In the genomic region with DNA sequence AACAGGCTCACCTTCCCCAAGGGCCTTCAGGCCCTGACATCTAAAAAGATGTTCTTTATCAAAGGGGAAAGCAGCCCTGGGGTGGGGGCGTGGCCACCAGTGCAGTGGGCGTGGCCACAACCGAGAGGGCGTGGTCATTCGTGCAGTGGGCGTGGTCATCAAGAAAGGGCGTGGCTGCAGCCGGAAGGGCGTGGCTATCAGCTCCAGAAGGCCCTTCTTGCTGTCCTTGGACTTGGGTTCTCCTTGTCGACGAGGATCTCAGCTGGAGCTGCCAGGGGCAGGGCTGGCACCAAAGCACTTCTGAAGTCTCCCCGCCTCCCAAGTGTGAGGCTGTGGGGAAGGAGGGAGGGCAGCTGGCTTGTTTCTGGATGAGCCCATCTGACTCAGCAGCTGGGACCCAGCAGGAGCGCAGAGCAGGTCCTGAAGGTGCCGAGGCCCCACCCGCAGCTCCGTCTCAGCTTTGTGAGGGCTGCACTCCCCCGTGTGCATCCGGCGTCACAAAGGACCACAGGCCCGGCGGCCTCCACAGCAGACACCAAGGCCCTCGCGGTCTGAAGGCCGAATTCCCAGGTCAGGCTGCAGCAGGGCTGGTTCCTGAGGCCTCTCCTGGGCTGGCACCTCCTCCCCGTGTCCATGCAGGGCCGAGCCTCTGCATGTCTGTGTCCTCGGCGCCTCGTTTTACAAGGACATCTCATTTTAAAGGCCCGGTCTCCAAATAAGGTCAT, we compare ENCODE assay signal across 1 cellular context.
TF ChIP-seq lines count a peak whose summit lies in the region.

No MANE protein-coding gene starts in this region.

TF ChIP-seq in K562, 482 proteins besides CTCF, POLR2A, EP300 and RAD21 (continued from another document and continues in another):
- TF ChIP-seq, protein P1, sequence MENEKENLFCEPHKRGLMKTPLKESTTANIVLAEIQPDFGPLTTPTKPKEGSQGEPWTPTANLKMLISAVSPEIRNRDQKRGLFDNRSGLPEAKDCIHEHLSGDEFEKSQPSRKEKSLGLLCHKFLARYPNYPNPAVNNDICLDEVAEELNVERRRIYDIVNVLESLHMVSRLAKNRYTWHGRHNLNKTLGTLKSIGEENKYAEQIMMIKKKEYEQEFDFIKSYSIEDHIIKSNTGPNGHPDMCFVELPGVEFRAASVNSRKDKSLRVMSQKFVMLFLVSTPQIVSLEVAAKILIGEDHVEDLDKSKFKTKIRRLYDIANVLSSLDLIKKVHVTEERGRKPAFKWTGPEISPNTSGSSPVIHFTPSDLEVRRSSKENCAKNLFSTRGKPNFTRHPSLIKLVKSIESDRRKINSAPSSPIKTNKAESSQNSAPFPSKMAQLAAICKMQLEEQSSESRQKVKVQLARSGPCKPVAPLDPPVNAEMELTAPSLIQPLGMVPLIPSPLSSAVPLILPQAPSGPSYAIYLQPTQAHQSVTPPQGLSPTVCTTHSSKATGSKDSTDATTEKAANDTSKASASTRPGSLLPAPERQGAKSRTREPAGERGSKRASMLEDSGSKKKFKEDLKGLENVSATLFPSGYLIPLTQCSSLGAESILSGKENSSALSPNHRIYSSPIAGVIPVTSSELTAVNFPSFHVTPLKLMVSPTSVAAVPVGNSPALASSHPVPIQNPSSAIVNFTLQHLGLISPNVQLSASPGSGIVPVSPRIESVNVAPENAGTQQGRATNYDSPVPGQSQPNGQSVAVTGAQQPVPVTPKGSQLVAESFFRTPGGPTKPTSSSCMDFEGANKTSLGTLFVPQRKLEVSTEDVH (IDR thresholded peaks at IDR 0.05; ENCODE audit: low read depth, partially characterized antibody) = no peak
- TF ChIP-seq, protein P2, sequence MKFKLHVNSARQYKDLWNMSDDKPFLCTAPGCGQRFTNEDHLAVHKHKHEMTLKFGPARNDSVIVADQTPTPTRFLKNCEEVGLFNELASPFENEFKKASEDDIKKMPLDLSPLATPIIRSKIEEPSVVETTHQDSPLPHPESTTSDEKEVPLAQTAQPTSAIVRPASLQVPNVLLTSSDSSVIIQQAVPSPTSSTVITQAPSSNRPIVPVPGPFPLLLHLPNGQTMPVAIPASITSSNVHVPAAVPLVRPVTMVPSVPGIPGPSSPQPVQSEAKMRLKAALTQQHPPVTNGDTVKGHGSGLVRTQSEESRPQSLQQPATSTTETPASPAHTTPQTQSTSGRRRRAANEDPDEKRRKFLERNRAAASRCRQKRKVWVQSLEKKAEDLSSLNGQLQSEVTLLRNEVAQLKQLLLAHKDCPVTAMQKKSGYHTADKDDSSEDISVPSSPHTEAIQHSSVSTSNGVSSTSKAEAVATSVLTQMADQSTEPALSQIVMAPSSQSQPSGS (CRISPR knock-in tag; IDR thresholded peaks at IDR 0.05) = no peak
- TF ChIP-seq RCOR1 (IDR thresholded peaks at IDR 0.05; ENCODE audit: borderline replicate concordance in 1 of 2, low read depth in 2 of 2, low read length in 2 of 2) (no peak), NR3C1 (CRISPR knock-in tag; IDR thresholded peaks at IDR 0.05) (no peak), NFIC (IDR thresholded peaks at IDR 0.05) (0 out of 2 replicates have a peak, but pooled peaks have one; percentile 38), BRD4 (IDR thresholded peaks at IDR 0.05) (no peak), HNRNPH1 (optimal IDR thresholded peaks at IDR 0.05; ENCODE audit: low read depth, low read length) (no peak), DPF2 (IDR thresholded peaks at IDR 0.05) (no peak), KLF13 (tag; IDR thresholded peaks at IDR 0.05; ENCODE audit: borderline replicate concordance, low read depth) (no peak), ZC3H11A (IDR thresholded peaks at IDR 0.05; ENCODE audit: low read depth, low read length) (no peak), MCM2 (IDR thresholded peaks at IDR 0.05; ENCODE audit: low read depth) (no peak), NRF1 (conservative IDR thresholded peaks at IDR 0.05 in 1 of 2, IDR thresholded peaks at IDR 0.05 in 1 of 2) (peak in 1 of 2 experiments; percentile 39; a peak in 3 of 4 replicates), KAT8 (IDR thresholded peaks at IDR 0.05; ENCODE audit: low read depth) (no peak), ETV6 (IDR thresholded peaks at IDR 0.05; ENCODE audit: borderline replicate concordance in 1 of 2, low read depth in 2 of 2, low read length in 1 of 2) (no peak), ETV6 (CRISPR knock-in tag; IDR thresholded peaks at IDR 0.05; ENCODE audit: borderline replicate concordance) (no peak), ASH1L (IDR thresholded peaks at IDR 0.05; ENCODE audit: borderline replicate concordance, low read depth, partially characterized antibody) (no peak), TAL1 (IDR thresholded peaks at IDR 0.05) (no peak), BRF1 (IDR thresholded peaks at IDR 0.05; ENCODE audit: borderline replicate concordance, extremely low read depth, insufficient read length) (no peak), RBM14 (IDR thresholded peaks at IDR 0.05; ENCODE audit: borderline replicate concordance, insufficient read depth, low read depth, low read length) (no peak), DIDO1 (tag; IDR thresholded peaks at IDR 0.05; ENCODE audit: low read depth) (no peak), CBFB (CRISPR knock-in tag; IDR thresholded peaks at IDR 0.05) (no peak), NFE2 (IDR thresholded peaks at IDR 0.05; ENCODE audit: low read depth) (no peak), L3MBTL2 (IDR thresholded peaks at IDR 0.05) (0 out of 2 replicates have a peak, but pooled peaks have one; percentile 18), CHD1 (IDR thresholded peaks at IDR 0.05; ENCODE audit: low read length) (no peak), PHF20 (IDR thresholded peaks at IDR 0.05; ENCODE audit: partially characterized antibody) (no peak)
- TF ChIP-seq, protein P3, sequence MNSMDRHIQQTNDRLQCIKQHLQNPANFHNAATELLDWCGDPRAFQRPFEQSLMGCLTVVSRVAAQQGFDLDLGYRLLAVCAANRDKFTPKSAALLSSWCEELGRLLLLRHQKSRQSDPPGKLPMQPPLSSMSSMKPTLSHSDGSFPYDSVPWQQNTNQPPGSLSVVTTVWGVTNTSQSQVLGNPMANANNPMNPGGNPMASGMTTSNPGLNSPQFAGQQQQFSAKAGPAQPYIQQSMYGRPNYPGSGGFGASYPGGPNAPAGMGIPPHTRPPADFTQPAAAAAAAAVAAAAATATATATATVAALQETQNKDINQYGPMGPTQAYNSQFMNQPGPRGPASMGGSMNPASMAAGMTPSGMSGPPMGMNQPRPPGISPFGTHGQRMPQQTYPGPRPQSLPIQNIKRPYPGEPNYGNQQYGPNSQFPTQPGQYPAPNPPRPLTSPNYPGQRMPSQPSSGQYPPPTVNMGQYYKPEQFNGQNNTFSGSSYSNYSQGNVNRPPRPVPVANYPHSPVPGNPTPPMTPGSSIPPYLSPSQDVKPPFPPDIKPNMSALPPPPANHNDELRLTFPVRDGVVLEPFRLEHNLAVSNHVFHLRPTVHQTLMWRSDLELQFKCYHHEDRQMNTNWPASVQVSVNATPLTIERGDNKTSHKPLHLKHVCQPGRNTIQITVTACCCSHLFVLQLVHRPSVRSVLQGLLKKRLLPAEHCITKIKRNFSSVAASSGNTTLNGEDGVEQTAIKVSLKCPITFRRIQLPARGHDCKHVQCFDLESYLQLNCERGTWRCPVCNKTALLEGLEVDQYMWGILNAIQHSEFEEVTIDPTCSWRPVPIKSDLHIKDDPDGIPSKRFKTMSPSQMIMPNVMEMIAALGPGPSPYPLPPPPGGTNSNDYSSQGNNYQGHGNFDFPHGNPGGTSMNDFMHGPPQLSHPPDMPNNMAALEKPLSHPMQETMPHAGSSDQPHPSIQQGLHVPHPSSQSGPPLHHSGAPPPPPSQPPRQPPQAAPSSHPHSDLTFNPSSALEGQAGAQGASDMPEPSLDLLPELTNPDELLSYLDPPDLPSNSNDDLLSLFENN (IDR thresholded peaks at IDR 0.05; ENCODE audit: low read depth in 2 of 2, low read length in 2 of 2) = no peak
- TF ChIP-seq, protein P4, sequence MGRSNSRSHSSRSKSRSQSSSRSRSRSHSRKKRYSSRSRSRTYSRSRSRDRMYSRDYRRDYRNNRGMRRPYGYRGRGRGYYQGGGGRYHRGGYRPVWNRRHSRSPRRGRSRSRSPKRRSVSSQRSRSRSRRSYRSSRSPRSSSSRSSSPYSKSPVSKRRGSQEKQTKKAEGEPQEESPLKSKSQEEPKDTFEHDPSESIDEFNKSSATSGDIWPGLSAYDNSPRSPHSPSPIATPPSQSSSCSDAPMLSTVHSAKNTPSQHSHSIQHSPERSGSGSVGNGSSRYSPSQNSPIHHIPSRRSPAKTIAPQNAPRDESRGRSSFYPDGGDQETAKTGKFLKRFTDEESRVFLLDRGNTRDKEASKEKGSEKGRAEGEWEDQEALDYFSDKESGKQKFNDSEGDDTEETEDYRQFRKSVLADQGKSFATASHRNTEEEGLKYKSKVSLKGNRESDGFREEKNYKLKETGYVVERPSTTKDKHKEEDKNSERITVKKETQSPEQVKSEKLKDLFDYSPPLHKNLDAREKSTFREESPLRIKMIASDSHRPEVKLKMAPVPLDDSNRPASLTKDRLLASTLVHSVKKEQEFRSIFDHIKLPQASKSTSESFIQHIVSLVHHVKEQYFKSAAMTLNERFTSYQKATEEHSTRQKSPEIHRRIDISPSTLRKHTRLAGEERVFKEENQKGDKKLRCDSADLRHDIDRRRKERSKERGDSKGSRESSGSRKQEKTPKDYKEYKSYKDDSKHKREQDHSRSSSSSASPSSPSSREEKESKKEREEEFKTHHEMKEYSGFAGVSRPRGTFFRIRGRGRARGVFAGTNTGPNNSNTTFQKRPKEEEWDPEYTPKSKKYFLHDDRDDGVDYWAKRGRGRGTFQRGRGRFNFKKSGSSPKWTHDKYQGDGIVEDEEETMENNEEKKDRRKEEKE (IDR thresholded peaks at IDR 0.05; ENCODE audit: borderline replicate concordance in 1 of 2, control insufficient read depth in 1 of 2, low read depth in 2 of 2, low read length in 1 of 2) = no peak
- TF ChIP-seq, protein P5, sequence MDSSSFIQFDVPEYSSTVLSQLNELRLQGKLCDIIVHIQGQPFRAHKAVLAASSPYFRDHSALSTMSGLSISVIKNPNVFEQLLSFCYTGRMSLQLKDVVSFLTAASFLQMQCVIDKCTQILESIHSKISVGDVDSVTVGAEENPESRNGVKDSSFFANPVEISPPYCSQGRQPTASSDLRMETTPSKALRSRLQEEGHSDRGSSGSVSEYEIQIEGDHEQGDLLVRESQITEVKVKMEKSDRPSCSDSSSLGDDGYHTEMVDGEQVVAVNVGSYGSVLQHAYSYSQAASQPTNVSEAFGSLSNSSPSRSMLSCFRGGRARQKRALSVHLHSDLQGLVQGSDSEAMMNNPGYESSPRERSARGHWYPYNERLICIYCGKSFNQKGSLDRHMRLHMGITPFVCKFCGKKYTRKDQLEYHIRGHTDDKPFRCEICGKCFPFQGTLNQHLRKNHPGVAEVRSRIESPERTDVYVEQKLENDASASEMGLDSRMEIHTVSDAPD (CRISPR knock-in tag; IDR thresholded peaks at IDR 0.05) = no peak
- TF ChIP-seq, protein P6, sequence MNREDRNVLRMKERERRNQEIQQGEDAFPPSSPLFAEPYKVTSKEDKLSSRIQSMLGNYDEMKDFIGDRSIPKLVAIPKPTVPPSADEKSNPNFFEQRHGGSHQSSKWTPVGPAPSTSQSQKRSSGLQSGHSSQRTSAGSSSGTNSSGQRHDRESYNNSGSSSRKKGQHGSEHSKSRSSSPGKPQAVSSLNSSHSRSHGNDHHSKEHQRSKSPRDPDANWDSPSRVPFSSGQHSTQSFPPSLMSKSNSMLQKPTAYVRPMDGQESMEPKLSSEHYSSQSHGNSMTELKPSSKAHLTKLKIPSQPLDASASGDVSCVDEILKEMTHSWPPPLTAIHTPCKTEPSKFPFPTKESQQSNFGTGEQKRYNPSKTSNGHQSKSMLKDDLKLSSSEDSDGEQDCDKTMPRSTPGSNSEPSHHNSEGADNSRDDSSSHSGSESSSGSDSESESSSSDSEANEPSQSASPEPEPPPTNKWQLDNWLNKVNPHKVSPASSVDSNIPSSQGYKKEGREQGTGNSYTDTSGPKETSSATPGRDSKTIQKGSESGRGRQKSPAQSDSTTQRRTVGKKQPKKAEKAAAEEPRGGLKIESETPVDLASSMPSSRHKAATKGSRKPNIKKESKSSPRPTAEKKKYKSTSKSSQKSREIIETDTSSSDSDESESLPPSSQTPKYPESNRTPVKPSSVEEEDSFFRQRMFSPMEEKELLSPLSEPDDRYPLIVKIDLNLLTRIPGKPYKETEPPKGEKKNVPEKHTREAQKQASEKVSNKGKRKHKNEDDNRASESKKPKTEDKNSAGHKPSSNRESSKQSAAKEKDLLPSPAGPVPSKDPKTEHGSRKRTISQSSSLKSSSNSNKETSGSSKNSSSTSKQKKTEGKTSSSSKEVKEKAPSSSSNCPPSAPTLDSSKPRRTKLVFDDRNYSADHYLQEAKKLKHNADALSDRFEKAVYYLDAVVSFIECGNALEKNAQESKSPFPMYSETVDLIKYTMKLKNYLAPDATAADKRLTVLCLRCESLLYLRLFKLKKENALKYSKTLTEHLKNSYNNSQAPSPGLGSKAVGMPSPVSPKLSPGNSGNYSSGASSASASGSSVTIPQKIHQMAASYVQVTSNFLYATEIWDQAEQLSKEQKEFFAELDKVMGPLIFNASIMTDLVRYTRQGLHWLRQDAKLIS (CRISPR knock-in tag; IDR thresholded peaks at IDR 0.05) = no peak
- TF ChIP-seq, protein P7, sequence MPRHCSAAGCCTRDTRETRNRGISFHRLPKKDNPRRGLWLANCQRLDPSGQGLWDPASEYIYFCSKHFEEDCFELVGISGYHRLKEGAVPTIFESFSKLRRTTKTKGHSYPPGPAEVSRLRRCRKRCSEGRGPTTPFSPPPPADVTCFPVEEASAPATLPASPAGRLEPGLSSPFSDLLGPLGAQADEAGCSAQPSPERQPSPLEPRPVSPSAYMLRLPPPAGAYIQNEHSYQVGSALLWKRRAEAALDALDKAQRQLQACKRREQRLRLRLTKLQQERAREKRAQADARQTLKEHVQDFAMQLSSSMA (CRISPR knock-in tag; IDR thresholded peaks at IDR 0.05) = no peak
- TF ChIP-seq, protein P8, sequence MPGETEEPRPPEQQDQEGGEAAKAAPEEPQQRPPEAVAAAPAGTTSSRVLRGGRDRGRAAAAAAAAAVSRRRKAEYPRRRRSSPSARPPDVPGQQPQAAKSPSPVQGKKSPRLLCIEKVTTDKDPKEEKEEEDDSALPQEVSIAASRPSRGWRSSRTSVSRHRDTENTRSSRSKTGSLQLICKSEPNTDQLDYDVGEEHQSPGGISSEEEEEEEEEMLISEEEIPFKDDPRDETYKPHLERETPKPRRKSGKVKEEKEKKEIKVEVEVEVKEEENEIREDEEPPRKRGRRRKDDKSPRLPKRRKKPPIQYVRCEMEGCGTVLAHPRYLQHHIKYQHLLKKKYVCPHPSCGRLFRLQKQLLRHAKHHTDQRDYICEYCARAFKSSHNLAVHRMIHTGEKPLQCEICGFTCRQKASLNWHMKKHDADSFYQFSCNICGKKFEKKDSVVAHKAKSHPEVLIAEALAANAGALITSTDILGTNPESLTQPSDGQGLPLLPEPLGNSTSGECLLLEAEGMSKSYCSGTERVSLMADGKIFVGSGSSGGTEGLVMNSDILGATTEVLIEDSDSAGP (CRISPR knock-in tag; IDR thresholded peaks at IDR 0.05) = no peak
- TF ChIP-seq, protein P9, sequence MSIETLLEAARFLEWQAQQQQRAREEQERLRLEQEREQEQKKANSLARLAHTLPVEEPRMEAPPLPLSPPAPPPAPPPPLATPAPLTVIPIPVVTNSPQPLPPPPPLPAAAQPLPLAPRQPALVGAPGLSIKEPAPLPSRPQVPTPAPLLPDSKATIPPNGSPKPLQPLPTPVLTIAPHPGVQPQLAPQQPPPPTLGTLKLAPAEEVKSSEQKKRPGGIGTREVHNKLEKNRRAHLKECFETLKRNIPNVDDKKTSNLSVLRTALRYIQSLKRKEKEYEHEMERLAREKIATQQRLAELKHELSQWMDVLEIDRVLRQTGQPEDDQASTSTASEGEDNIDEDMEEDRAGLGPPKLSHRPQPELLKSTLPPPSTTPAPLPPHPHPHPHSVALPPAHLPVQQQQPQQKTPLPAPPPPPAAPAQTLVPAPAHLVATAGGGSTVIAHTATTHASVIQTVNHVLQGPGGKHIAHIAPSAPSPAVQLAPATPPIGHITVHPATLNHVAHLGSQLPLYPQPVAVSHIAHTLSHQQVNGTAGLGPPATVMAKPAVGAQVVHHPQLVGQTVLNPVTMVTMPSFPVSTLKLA (conservative IDR thresholded peaks at IDR 0.05) = no peak
